ENCODE assay signal across 8 cellular contexts in genomic region chr15:31216210-31216911, GRCh38.
DNase-seq lines count a peak whose midpoint lies in the region; ATAC-seq and TF ChIP-seq lines count a peak whose summit lies in the region.

No MANE protein-coding gene starts in this region.

- H3K4me3 ChIP-seq in mucosa of descending colon (no peak overlapping the region), stomach smooth muscle (ENCODE audit: low read length in 2 of 2) (peak overlapping the region; percentile 25 to 61)

- no peak for TF ChIP-seq CTCF in mucosa of descending colon (IDR thresholded peaks at IDR 0.05)

- H3K36me3 ChIP-seq in mucosa of descending colon (ENCODE audit: low read depth): no peaks in the 10 kb centered on the region
- no peaks in the 10 kb centered on the region for H3K36me3 ChIP-seq in stomach smooth muscle (ENCODE audit: control insufficient read depth in 2 of 2, insufficient read depth in 2 of 2, low read length in 2 of 2)

- ATAC-seq in HG02840 (IDR thresholded peaks at IDR 0.05; ENCODE audit: low FRiP score, unreplicated experiment): peak; percentile 34
- ATAC-seq in mucosa of descending colon: peak; percentile 86

- H3K27me3 ChIP-seq in stomach smooth muscle (ENCODE audit: control insufficient read depth in 1 of 2, insufficient read depth in 2 of 2, low read length in 2 of 2): no peaks in the 10 kb centered on the region

- peak overlapping the region; percentile 36 to 59 for H3K9ac ChIP-seq in stomach smooth muscle (ENCODE audit: low read length in 2 of 2)

- intact Hi-C loops in mucosa of descending colon (cut with DNase I, micrococcal nuclease): loop anchor here in 1 of 2 donors (5.0 to 10.0 kb wide), 2 partner anchors 111 to 278 kb away; partner anchors contain the start of gene KLF13

- H3K9me3 ChIP-seq in mucosa of descending colon: no peaks in the 10 kb centered on the region
- peaks cover 0 to 1% of the 10 kb centered on the region in 2 donors for H3K9me3 ChIP-seq in stomach smooth muscle (ENCODE audit: control insufficient read depth in 2 of 2, low read length in 2 of 2)

- DNase-seq in activated naive CD4-positive, alpha-beta T cell treated with Interleukin-2 at 50 U/mL for 16 hours: peak; percentile 45
- DNase-seq in activated naive CD4-positive, alpha-beta T cell (lab: John Stamatoyannopoulos, UW): no peak
- peak; percentile 56 for DNase-seq in NCI-H2171 (lab: John Stamatoyannopoulos, UW)
- DNase-seq in activated CD4-positive, alpha-beta T cell treated with anti-CD3 and anti-CD28 coated beads for 48 hours: peak; percentile 57
- no peak for DNase-seq in epithelial cell of prostate (ENCODE audit: low read depth, low spot score)
- DNase-seq in mucosa of descending colon: peak; percentile 96 to 97 (median 97)

- H3K27ac ChIP-seq in epithelial cell of prostate (peak overlapping the region; percentile 80), stomach smooth muscle (ENCODE audit: low read length) (peak overlapping the region; percentile 41)

- peaks cover 24% of the 10 kb centered on the region for H3K4me1 ChIP-seq in mucosa of descending colon (ENCODE audit: low read depth)
- peaks cover 20% of the 10 kb centered on the region for H3K4me1 ChIP-seq in stomach smooth muscle (ENCODE audit: control insufficient read depth, insufficient read depth, low read length)

Comparison
In these comparisons a context has a peak if more than half of its experiments do, and no peak if none do; other contexts are left out.
1. DNase-seq: peak in activated naive CD4-positive, alpha-beta T cell treated with Interleukin-2 at 50 U/mL for 16 hours (single experiment), NCI-H2171 (single experiment), activated CD4-positive, alpha-beta T cell treated with anti-CD3 and anti-CD28 coated beads for 48 hours (single experiment) and mucosa of descending colon (3 of 3); none in activated naive CD4-positive, alpha-beta T cell (0 of 4) and epithelial cell of prostate (single experiment).